2 cellular contexts compared by ENCODE assay signal in the genomic region with DNA sequence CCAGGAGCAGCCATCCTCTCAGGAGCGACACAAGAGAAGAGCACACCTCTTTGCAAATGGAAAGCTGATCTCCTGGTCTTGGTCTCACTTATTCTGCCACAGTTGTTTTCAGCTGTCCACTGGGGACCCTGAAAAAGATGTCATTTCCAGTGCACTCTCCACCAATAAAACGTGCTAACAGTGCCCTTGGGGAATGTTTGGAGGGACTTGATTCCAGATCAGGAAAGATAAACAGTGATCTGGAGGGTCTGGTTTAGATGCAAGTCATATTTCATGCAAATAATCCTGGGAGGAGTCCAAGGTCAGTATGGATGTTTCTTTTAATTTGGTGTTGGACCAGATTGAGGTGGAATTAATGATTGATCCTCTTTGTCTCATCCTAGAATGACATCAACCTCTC.
A peak's percentile ranks its signal among the peaks of the same experiment; 100 is the strongest.
TF ChIP-seq lines count a peak whose summit lies in the region.

No MANE protein-coding gene starts in this region.

TF ChIP-seq in SK-N-SH, 30 proteins besides CTCF, POLR2A, EP300 and RAD21 (continued from another document):
- peak; percentile 53; the same call in 1 of the 2 replicates for TF ChIP-seq RCOR1 (IDR thresholded peaks at IDR 0.05; ENCODE audit: low read length)
- TF ChIP-seq GABPA (IDR thresholded peaks at IDR 0.05; ENCODE audit: low read depth) = no peak
- TF ChIP-seq SMC3 (IDR thresholded peaks at IDR 0.05; ENCODE audit: low read depth, low read length) = no peak
- no peak for TF ChIP-seq RXRA (IDR thresholded peaks at IDR 0.05; ENCODE audit: borderline replicate concordance, low read depth)
- peak; percentile 52 for TF ChIP-seq GATA2 (CRISPR knock-in tag; IDR thresholded peaks at IDR 0.05)
- TF ChIP-seq, protein P1, sequence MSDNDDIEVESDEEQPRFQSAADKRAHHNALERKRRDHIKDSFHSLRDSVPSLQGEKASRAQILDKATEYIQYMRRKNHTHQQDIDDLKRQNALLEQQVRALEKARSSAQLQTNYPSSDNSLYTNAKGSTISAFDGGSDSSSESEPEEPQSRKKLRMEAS (IDR thresholded peaks at IDR 0.05; ENCODE audit: low read depth) = no peak

TF ChIP-seq in SK-N-SH treated with all-trans-retinoic acid at 6 μM for 48 hours, 23 proteins besides CTCF, POLR2A, EP300 and RAD21 (continued from another document):
- TF ChIP-seq, protein P2, sequence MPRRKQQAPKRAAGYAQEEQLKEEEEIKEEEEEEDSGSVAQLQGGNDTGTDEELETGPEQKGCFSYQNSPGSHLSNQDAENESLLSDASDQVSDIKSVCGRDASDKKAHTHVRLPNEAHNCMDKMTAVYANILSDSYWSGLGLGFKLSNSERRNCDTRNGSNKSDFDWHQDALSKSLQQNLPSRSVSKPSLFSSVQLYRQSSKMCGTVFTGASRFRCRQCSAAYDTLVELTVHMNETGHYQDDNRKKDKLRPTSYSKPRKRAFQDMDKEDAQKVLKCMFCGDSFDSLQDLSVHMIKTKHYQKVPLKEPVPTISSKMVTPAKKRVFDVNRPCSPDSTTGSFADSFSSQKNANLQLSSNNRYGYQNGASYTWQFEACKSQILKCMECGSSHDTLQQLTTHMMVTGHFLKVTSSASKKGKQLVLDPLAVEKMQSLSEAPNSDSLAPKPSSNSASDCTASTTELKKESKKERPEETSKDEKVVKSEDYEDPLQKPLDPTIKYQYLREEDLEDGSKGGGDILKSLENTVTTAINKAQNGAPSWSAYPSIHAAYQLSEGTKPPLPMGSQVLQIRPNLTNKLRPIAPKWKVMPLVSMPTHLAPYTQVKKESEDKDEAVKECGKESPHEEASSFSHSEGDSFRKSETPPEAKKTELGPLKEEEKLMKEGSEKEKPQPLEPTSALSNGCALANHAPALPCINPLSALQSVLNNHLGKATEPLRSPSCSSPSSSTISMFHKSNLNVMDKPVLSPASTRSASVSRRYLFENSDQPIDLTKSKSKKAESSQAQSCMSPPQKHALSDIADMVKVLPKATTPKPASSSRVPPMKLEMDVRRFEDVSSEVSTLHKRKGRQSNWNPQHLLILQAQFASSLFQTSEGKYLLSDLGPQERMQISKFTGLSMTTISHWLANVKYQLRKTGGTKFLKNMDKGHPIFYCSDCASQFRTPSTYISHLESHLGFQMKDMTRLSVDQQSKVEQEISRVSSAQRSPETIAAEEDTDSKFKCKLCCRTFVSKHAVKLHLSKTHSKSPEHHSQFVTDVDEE (CRISPR knock-in tag; IDR thresholded peaks at IDR 0.05) = no peak
- TF ChIP-seq ZNF70 (CRISPR knock-in tag; IDR thresholded peaks at IDR 0.05) (no peak), ZNF8 (CRISPR knock-in tag; IDR thresholded peaks at IDR 0.05) (no peak), GLIS3 (CRISPR knock-in tag; IDR thresholded peaks at IDR 0.05) (no peak), ZFP3 (CRISPR knock-in tag; IDR thresholded peaks at IDR 0.05) (no peak), ISL1 (CRISPR knock-in tag; IDR thresholded peaks at IDR 0.05) (no peak), ZFP30 (CRISPR knock-in tag; IDR thresholded peaks at IDR 0.05) (no peak), CSDC2 (CRISPR knock-in tag; IDR thresholded peaks at IDR 0.05) (no peak), ESRRG (CRISPR knock-in tag; IDR thresholded peaks at IDR 0.05) (no peak), OSR1 (CRISPR knock-in tag; IDR thresholded peaks at IDR 0.05) (no peak), TOX (CRISPR knock-in tag; IDR thresholded peaks at IDR 0.05; ENCODE audit: borderline replicate concordance) (no peak), RARB (CRISPR knock-in tag; IDR thresholded peaks at IDR 0.05) (no peak), ZC3H10 (CRISPR knock-in tag; IDR thresholded peaks at IDR 0.05) (no peak)
- TF ChIP-seq, protein P3, sequence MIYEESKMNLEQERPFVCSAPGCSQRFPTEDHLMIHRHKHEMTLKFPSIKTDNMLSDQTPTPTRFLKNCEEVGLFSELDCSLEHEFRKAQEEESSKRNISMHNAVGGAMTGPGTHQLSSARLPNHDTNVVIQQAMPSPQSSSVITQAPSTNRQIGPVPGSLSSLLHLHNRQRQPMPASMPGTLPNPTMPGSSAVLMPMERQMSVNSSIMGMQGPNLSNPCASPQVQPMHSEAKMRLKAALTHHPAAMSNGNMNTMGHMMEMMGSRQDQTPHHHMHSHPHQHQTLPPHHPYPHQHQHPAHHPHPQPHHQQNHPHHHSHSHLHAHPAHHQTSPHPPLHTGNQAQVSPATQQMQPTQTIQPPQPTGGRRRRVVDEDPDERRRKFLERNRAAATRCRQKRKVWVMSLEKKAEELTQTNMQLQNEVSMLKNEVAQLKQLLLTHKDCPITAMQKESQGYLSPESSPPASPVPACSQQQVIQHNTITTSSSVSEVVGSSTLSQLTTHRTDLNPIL (CRISPR knock-in tag; IDR thresholded peaks at IDR 0.05; ENCODE audit: low read depth) = no peak
